Comparison of ENCODE assay signal across 35 cellular contexts in genomic region chr4:179472164-179472563, GRCh38.
"Had no signal": no experiment of that assay in that cellular context is flagged by ENCODE, and none has a peak within 500 bp of the region (broad histone marks: within the 10 kb centered on the region; RNA-seq: fewer than 3 reads in every experiment).

No MANE protein-coding gene starts in this region.

- H3K36me3 ChIP-seq: adrenal gland, cardiac muscle cell, heart left ventricle, pancreas, sigmoid colon, uterus had no signal

- H3K27ac ChIP-seq: adrenal gland, body of pancreas, cardiac muscle cell, coronary artery, dorsolateral prefrontal cortex, heart left ventricle, pancreas, psoas muscle, sigmoid colon, uterus, VCaP had no signal

- DNase-seq: activated CD4-positive, alpha-beta memory T cell treated with anti-CD3 and anti-CD28 coated beads for 36 hours; activated CD4-positive, alpha-beta T cell treated with anti-CD3 and anti-CD28 coated beads, Interleukin-2, amount 10 ng/mL, durations not matched to agents 24 days and 14 days; activated CD8-positive, alpha-beta memory T cell treated with anti-CD3 and anti-CD28 coated beads, Interleukin-2, amount 50 U/mL, for 4 hours; activated effector memory CD4-positive, alpha-beta T cell treated with anti-CD3 and anti-CD28 coated beads, Interleukin-2, amount 50 U/mL, for 16 hours; activated naive CD4-positive, alpha-beta T cell treated with anti-CD3 and anti-CD28 coated beads for 36 hours; activated naive CD8-positive, alpha-beta T cell treated with anti-CD3 and anti-CD28 coated beads for 36 hours; activated T-cell treated with anti-CD3 and anti-CD28 coated beads, Interleukin-2, amount 50 U/mL, for 1 hour; adrenal gland; aorta; body of pancreas; cerebellar nuclear complex; dorsolateral prefrontal cortex; effector memory CD4-positive, alpha-beta T cell; foreskin fibroblast; heart left ventricle; midbrain; naive thymus-derived CD4-positive, alpha-beta T cell; pancreas; psoas muscle; sigmoid colon; small intestine; stimulated activated CD4-positive, alpha-beta T cell treated with anti-CD3 and anti-CD28 coated beads, Interleukin-1b, Interleukin-23, amount 100 ng/mL, for 48 hours; stimulated activated CD4-positive, alpha-beta T cell treated with anti-CD3 and anti-CD28 coated beads, Interleukin-4, amount 100 ng/mL, for 4 hours; stimulated activated CD8-positive, alpha-beta memory T cell treated with anti-CD3 and anti-CD28 coated beads, Interleukin-4, amount 100 ng/mL, for 48 hours; stimulated activated naive CD8-positive, alpha-beta T cell treated with anti-CD3 and anti-CD28 coated beads, Interleukin-15, amount 100 ng/mL, for 72 hours; substantia nigra; T-helper 9 cell; uterus had no signal

- ATAC-seq: activated CD4-positive, CD25-positive, alpha-beta regulatory T cell treated with anti-CD3 and anti-CD28 coated beads, Interleukin-2, amount 50 U/mL, for 24 hours; body of pancreas; esophagus mucosa; heart left ventricle; naive thymus-derived CD4-positive, alpha-beta T cell; pancreas; psoas muscle; stimulated activated memory B cell treated with anti-CD40 and anti-IgM and Interleukin-4, amounts not matched to agents 10 μg/mL and 1 μg/mL and 100 μg/mL, for 72 hours; stimulated activated naive CD8-positive, alpha-beta T cell treated with anti-CD3 and anti-CD28 coated beads, Interleukin-15, amount 100 ng/mL, for 72 hours had no signal

- H3K4me1 ChIP-seq: adrenal gland, body of pancreas, heart left ventricle, pancreas, psoas muscle, sigmoid colon, uterus had no signal

- FAIRE-seq: pancreas, small intestine, TTC549 had no signal

- H3K27me3 ChIP-seq: adrenal gland, body of pancreas, cardiac muscle cell, dorsolateral prefrontal cortex, heart left ventricle, pancreas, sigmoid colon, uterus had no signal

- H3K9me3 ChIP-seq: adrenal gland, body of pancreas, pancreas, psoas muscle, uterus had no signal

- H3K4me3 ChIP-seq: adrenal gland, body of pancreas, cardiac muscle cell, coronary artery, dorsolateral prefrontal cortex, heart left ventricle, pancreas, psoas muscle, sigmoid colon, uterus had no signal
